37 cellular contexts compared by ENCODE assay signal in the genomic region with DNA sequence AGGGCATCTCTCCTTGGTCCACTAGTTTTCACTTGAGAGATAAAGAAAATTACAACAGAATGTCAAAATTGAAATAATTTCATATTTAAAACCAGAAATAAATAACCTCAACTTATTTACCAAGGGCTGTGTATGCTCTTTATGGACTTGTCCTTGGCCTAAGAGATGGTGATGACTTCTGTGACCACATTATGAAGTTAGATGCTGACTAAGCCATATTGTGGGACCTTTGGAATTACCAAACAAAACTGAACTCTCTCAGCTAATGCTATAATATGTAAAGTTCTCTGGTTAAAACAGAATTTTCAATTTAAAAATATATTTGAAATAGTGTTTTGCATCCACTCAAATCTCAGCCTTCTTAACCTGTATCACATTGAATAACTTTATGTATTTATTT. TPM values are rescaled to one million over a fixed set of nuclear protein-coding genes. Genes with fewer than 3 reads are reported as not detected.
"Had no signal": no experiment of that assay in that cellular context is flagged by ENCODE, and none has a peak within 500 bp of the region (broad histone marks: within the 10 kb centered on the region; RNA-seq: fewer than 3 reads in every experiment).

No MANE protein-coding gene starts in this region.

- H3K27me3 Mint-ChIP-seq: activated B cell treated with CpG ODN at 0.5 μM for 24 hours; activated naive CD4-positive, alpha-beta T cell treated with anti-CD3 and anti-CD28 coated beads, Interleukin-2, amount 10 ng/mL, durations not matched to agents 7 days and 5 days; activated naive CD4-positive, alpha-beta T cell treated with anti-CD3 and anti-CD28 coated beads, Interleukin-2, amount 50 U/mL, for 24 hours; activated naive CD8-positive, alpha-beta T cell; activated naive CD8-positive, alpha-beta T cell treated with anti-CD3 and anti-CD28 coated beads, Interleukin-2, amount 10 ng/mL, durations not matched to agents 7 days and 5 days; activated naive CD8-positive, alpha-beta T cell treated with anti-CD3 and anti-CD28 coated beads, Interleukin-2, amount 50 U/mL, for 24 hours; activated T-cell treated with anti-CD3 and anti-CD28 coated beads, Interleukin-2, amount 50 U/mL, for 24 hours had no signal

- H3K4me3 ChIP-seq: body of pancreas had no signal

- H3K9me3 ChIP-seq: body of pancreas, breast epithelium had no signal

- H3K9me3 Mint-ChIP-seq: activated B cell treated with CpG ODN at 0.5 μM for 24 hours; activated CD4-positive, alpha-beta memory T cell treated with anti-CD3 and anti-CD28 coated beads, Interleukin-2, amount 10 ng/mL, durations not matched to agents 7 days and 5 days; activated CD4-positive, alpha-beta T cell treated with anti-CD3 and anti-CD28 coated beads, Interleukin-2, amount 10 ng/mL, durations not matched to agents 7 days and 5 days; activated naive CD4-positive, alpha-beta T cell treated with anti-CD3 and anti-CD28 coated beads, Interleukin-2, amount 10 ng/mL, durations not matched to agents 7 days and 5 days; activated naive CD4-positive, alpha-beta T cell treated with anti-CD3 and anti-CD28 coated beads, Interleukin-2, amount 50 U/mL, for 24 hours; activated naive CD8-positive, alpha-beta T cell treated with anti-CD3 and anti-CD28 coated beads, Interleukin-2, amount 10 ng/mL, durations not matched to agents 7 days and 5 days; activated naive CD8-positive, alpha-beta T cell treated with anti-CD3 and anti-CD28 coated beads, Interleukin-2, amount 50 U/mL, for 24 hours; activated T-cell treated with anti-CD3 and anti-CD28 coated beads, Interleukin-2, amount 50 U/mL, for 24 hours; activated T-helper 2 cell treated with anti-CD3 and anti-CD28 coated beads, Interferon-gamma antibody, Interleukin-2, Interleukin-4, amounts not matched to agents 10 μg/mL and 5 μg/mL and 100 μg/mL, durations not matched to agents 14 hours and 24 hours and 36 hours; T-helper 1 cell treated with Interleukin-12 subunit alpha and Interleukin-12 subunit beta and Interleukin-4 antibody, amounts not matched to agents 30 μg/mL and 1 μg/mL, for 36 hours; T-helper 2 cell treated with Interferon-gamma antibody and Interleukin-4, amounts not matched to agents 5 μg/mL and 100 μg/mL, for 36 hours had no signal

- H3K36me3 Mint-ChIP-seq: activated CD8-positive, alpha-beta memory T cell treated with anti-CD3 and anti-CD28 coated beads, Interleukin-2, amount 10 ng/mL, durations not matched to agents 7 days and 5 days; activated naive CD4-positive, alpha-beta T cell treated with anti-CD3 and anti-CD28 coated beads, Interleukin-2, amount 10 ng/mL, durations not matched to agents 7 days and 5 days; activated naive CD4-positive, alpha-beta T cell treated with anti-CD3 and anti-CD28 coated beads, Interleukin-2, amount 50 U/mL, for 24 hours; activated naive CD8-positive, alpha-beta T cell; activated naive CD8-positive, alpha-beta T cell treated with anti-CD3 and anti-CD28 coated beads, Interleukin-2, amount 10 ng/mL, durations not matched to agents 7 days and 5 days had no signal

- DNase-seq: activated B cell treated with CpG ODN at 0.5 μM for 24 hours; activated CD4-positive, alpha-beta memory T cell treated with anti-CD3 and anti-CD28 coated beads, Interleukin-2, amount 10 ng/mL, durations not matched to agents 7 days and 5 days; activated CD4-positive, alpha-beta T cell treated with anti-CD3 and anti-CD28 coated beads for 4 hours; activated CD4-positive, alpha-beta T cell treated with anti-CD3 and anti-CD28 coated beads, Interleukin-2, amount 10 ng/mL, durations not matched to agents 7 days and 5 days; activated CD4-positive, alpha-beta T cell treated with anti-CD3 and anti-CD28 coated beads, Interleukin-2, amount 50 U/mL, for 48 hours; activated CD4-positive, CD25-positive, alpha-beta regulatory T cell treated with anti-CD3 and anti-CD28 coated beads, Interleukin-2, amount 50 U/mL, for 72 hours; activated CD8-positive, alpha-beta memory T cell treated with anti-CD3 and anti-CD28 coated beads for 24 hours; activated CD8-positive, alpha-beta memory T cell treated with anti-CD3 and anti-CD28 coated beads, Interleukin-2, amount 10 ng/mL, durations not matched to agents 7 days and 5 days; activated CD8-positive, alpha-beta memory T cell treated with anti-CD3 and anti-CD28 coated beads, Interleukin-2, amount 50 U/mL, for 48 hours; activated CD8-positive, alpha-beta T cell treated with anti-CD3 and anti-CD28 coated beads, Interleukin-2, amount 10 ng/mL, durations not matched to agents 7 days and 5 days; activated effector memory CD4-positive, alpha-beta T cell treated with Interleukin-2 at 50 U/mL for 16 hours; activated gamma-delta T cell; activated naive CD4-positive, alpha-beta T cell treated with anti-CD3 and anti-CD28 coated beads, Interleukin-2, amount 10 ng/mL, durations not matched to agents 7 days and 5 days; activated naive CD4-positive, alpha-beta T cell treated with Interleukin-2 at 50 U/mL for 16 hours; activated naive CD8-positive, alpha-beta T cell treated with anti-CD3 and anti-CD28 coated beads, Interleukin-2, amount 10 ng/mL, durations not matched to agents 7 days and 5 days; activated naive CD8-positive, alpha-beta T cell treated with anti-CD3 and anti-CD28 coated beads, Interleukin-2, amount 50 U/mL, for 24 hours; activated T-cell treated with anti-CD3 and anti-CD28 coated beads, Interleukin-2, amount 50 U/mL, for 24 hours; activated T-cell treated with anti-CD3 and anti-CD28 coated beads, Interleukin-2, amount 50 U/mL, for 48 hours; amygdala; anterior cingulate cortex; body of pancreas; brain microvascular endothelial cell; central memory CD4-positive, alpha-beta T cell; T-helper 2 cell; T-helper 9 cell had no signal

- FAIRE-seq: astrocyte, colon, TTC549 had no signal

- H3K4me1 Mint-ChIP-seq: activated B cell treated with CpG ODN at 0.5 μM for 24 hours; activated CD4-positive, alpha-beta memory T cell treated with anti-CD3 and anti-CD28 coated beads, Interleukin-2, amount 10 ng/mL, durations not matched to agents 7 days and 5 days; activated CD4-positive, alpha-beta T cell treated with anti-CD3 and anti-CD28 coated beads, Interleukin-2, amount 10 ng/mL, durations not matched to agents 7 days and 5 days; activated CD8-positive, alpha-beta memory T cell treated with anti-CD3 and anti-CD28 coated beads, Interleukin-2, amount 10 ng/mL, durations not matched to agents 7 days and 5 days; activated naive CD4-positive, alpha-beta T cell treated with anti-CD3 and anti-CD28 coated beads, Interleukin-2, amount 10 ng/mL, durations not matched to agents 7 days and 5 days; activated naive CD4-positive, alpha-beta T cell treated with anti-CD3 and anti-CD28 coated beads, Interleukin-2, amount 50 U/mL, for 24 hours; activated naive CD8-positive, alpha-beta T cell treated with anti-CD3 and anti-CD28 coated beads, Interleukin-2, amount 10 ng/mL, durations not matched to agents 7 days and 5 days; activated naive CD8-positive, alpha-beta T cell treated with anti-CD3 and anti-CD28 coated beads, Interleukin-2, amount 50 U/mL, for 24 hours had no signal

- H3K4me3 Mint-ChIP-seq: activated B cell treated with CpG ODN at 0.5 μM for 24 hours; activated CD4-positive, alpha-beta memory T cell treated with anti-CD3 and anti-CD28 coated beads, Interleukin-2, amount 10 ng/mL, durations not matched to agents 7 days and 5 days; activated CD4-positive, alpha-beta T cell treated with anti-CD3 and anti-CD28 coated beads, Interleukin-2, amount 10 ng/mL, durations not matched to agents 7 days and 5 days; activated CD8-positive, alpha-beta memory T cell treated with anti-CD3 and anti-CD28 coated beads, Interleukin-2, amount 10 ng/mL, durations not matched to agents 7 days and 5 days; activated CD8-positive, alpha-beta T cell treated with anti-CD3 and anti-CD28 coated beads, Interleukin-2, amount 10 ng/mL, durations not matched to agents 7 days and 5 days; activated naive CD4-positive, alpha-beta T cell treated with anti-CD3 and anti-CD28 coated beads, Interleukin-2, amount 10 ng/mL, durations not matched to agents 7 days and 5 days; activated naive CD4-positive, alpha-beta T cell treated with anti-CD3 and anti-CD28 coated beads, Interleukin-2, amount 50 U/mL, for 24 hours; activated naive CD8-positive, alpha-beta T cell; activated naive CD8-positive, alpha-beta T cell treated with anti-CD3 and anti-CD28 coated beads, Interleukin-2, amount 10 ng/mL, durations not matched to agents 7 days and 5 days; activated naive CD8-positive, alpha-beta T cell treated with anti-CD3 and anti-CD28 coated beads, Interleukin-2, amount 50 U/mL, for 24 hours; activated T-cell treated with anti-CD3 and anti-CD28 coated beads, Interleukin-2, amount 50 U/mL, for 24 hours; T-helper 1 cell treated with Interleukin-12 subunit alpha and Interleukin-12 subunit beta and Interleukin-4 antibody, amounts not matched to agents 30 μg/mL and 1 μg/mL, for 36 hours; T-helper 2 cell treated with Interferon-gamma antibody and Interleukin-4, amounts not matched to agents 5 μg/mL and 100 μg/mL, for 36 hours had no signal

- H3K27ac Mint-ChIP-seq: activated B cell treated with CpG ODN at 0.5 μM for 24 hours; activated CD4-positive, alpha-beta memory T cell treated with anti-CD3 and anti-CD28 coated beads, Interleukin-2, amount 10 ng/mL, durations not matched to agents 7 days and 5 days; activated CD4-positive, alpha-beta T cell treated with anti-CD3 and anti-CD28 coated beads, Interleukin-2, amount 10 ng/mL, durations not matched to agents 7 days and 5 days; activated CD8-positive, alpha-beta memory T cell treated with anti-CD3 and anti-CD28 coated beads, Interleukin-2, amount 10 ng/mL, durations not matched to agents 7 days and 5 days; activated CD8-positive, alpha-beta T cell treated with anti-CD3 and anti-CD28 coated beads, Interleukin-2, amount 10 ng/mL, durations not matched to agents 7 days and 5 days; activated naive CD4-positive, alpha-beta T cell treated with anti-CD3 and anti-CD28 coated beads, Interleukin-2, amount 10 ng/mL, durations not matched to agents 7 days and 5 days; activated naive CD4-positive, alpha-beta T cell treated with anti-CD3 and anti-CD28 coated beads, Interleukin-2, amount 50 U/mL, for 24 hours; activated naive CD8-positive, alpha-beta T cell; activated naive CD8-positive, alpha-beta T cell treated with anti-CD3 and anti-CD28 coated beads, Interleukin-2, amount 10 ng/mL, durations not matched to agents 7 days and 5 days; activated naive CD8-positive, alpha-beta T cell treated with anti-CD3 and anti-CD28 coated beads, Interleukin-2, amount 50 U/mL, for 24 hours; activated T-cell treated with anti-CD3 and anti-CD28 coated beads, Interleukin-2, amount 50 U/mL, for 24 hours; activated T-helper 2 cell treated with anti-CD3 and anti-CD28 coated beads, Interferon-gamma antibody, Interleukin-2, Interleukin-4, amounts not matched to agents 10 μg/mL and 5 μg/mL and 100 μg/mL, durations not matched to agents 14 hours and 24 hours and 36 hours; T-helper 1 cell treated with Interleukin-12 subunit alpha and Interleukin-12 subunit beta and Interleukin-4 antibody, amounts not matched to agents 30 μg/mL and 1 μg/mL, for 36 hours; T-helper 2 cell treated with Interferon-gamma antibody and Interleukin-4, amounts not matched to agents 5 μg/mL and 100 μg/mL, for 36 hours had no signal

- H3K36me3 ChIP-seq: brain microvascular endothelial cell, breast epithelium had no signal

- H3K4me1 ChIP-seq: body of pancreas, breast epithelium had no signal

- ATAC-seq: activated CD8-positive, alpha-beta memory T cell treated with anti-CD3 and anti-CD28 coated beads, Interleukin-2, amount 10 ng/mL, durations not matched to agents 7 days and 5 days; activated CD8-positive, alpha-beta T cell treated with anti-CD3 and anti-CD28 coated beads, Interleukin-2, amount 10 ng/mL, durations not matched to agents 7 days and 5 days; activated naive CD8-positive, alpha-beta T cell treated with anti-CD3 and anti-CD28 coated beads, Interleukin-2, amount 50 U/mL, for 24 hours; body of pancreas had no signal

- H3K27me3 ChIP-seq: body of pancreas, brain microvascular endothelial cell, breast epithelium had no signal

- H3K27ac ChIP-seq: body of pancreas, brain microvascular endothelial cell, breast epithelium, VCaP had no signal

RNA-seq across cellular contexts. Expression of gene CALCR, which starts 38.9 kb away (rescaled TPM):
- total RNA-seq: activated B cell treated with CpG ODN at 0.5 μM for 24 hours; activated CD4-positive, alpha-beta memory T cell treated with anti-CD3 and anti-CD28 coated beads, Interleukin-2, amount 10 ng/mL, durations not matched to agents 7 days and 5 days; activated CD4-positive, alpha-beta T cell treated with anti-CD3 and anti-CD28 coated beads, Interleukin-2, amount 10 ng/mL, durations not matched to agents 7 days and 5 days; activated CD8-positive, alpha-beta memory T cell treated with anti-CD3 and anti-CD28 coated beads, Interleukin-2, amount 10 ng/mL, durations not matched to agents 7 days and 5 days; activated CD8-positive, alpha-beta T cell treated with anti-CD3 and anti-CD28 coated beads, Interleukin-2, amount 10 ng/mL, durations not matched to agents 7 days and 5 days; activated naive CD8-positive, alpha-beta T cell treated with anti-CD3 and anti-CD28 coated beads, Interleukin-2, amount 10 ng/mL, durations not matched to agents 7 days and 5 days; activated T-helper 2 cell treated with anti-CD3 and anti-CD28 coated beads, Interferon-gamma antibody, Interleukin-2, Interleukin-4, amounts not matched to agents 10 μg/mL and 5 μg/mL and 100 μg/mL, durations not matched to agents 14 hours and 24 hours and 36 hours; body of pancreas; cardiac septum had no signal
- polyA plus RNA-seq: adipose tissue had no signal
